In genomic region chr17:42282478-42283080, GRCh38 we compare ENCODE assay signal across 1 cellular context.
TF ChIP-seq lines count a peak whose summit lies in the region.

No MANE protein-coding gene starts in this region.

TF ChIP-seq in HCT116, 20 proteins besides CTCF, POLR2A, EP300 and RAD21 (continued from another document):
- TF ChIP-seq MAX (IDR thresholded peaks at IDR 0.05) (no peak), REST (IDR thresholded peaks at IDR 0.05; ENCODE audit: low read depth) (no peak), JUND (IDR thresholded peaks at IDR 0.05) (no peak), ZBTB33 (IDR thresholded peaks at IDR 0.05; ENCODE audit: extremely low read depth, insufficient replicate concordance, low read length) (no peak)
